Comparison of ENCODE assay signal across 10 cellular contexts in the genomic region with DNA sequence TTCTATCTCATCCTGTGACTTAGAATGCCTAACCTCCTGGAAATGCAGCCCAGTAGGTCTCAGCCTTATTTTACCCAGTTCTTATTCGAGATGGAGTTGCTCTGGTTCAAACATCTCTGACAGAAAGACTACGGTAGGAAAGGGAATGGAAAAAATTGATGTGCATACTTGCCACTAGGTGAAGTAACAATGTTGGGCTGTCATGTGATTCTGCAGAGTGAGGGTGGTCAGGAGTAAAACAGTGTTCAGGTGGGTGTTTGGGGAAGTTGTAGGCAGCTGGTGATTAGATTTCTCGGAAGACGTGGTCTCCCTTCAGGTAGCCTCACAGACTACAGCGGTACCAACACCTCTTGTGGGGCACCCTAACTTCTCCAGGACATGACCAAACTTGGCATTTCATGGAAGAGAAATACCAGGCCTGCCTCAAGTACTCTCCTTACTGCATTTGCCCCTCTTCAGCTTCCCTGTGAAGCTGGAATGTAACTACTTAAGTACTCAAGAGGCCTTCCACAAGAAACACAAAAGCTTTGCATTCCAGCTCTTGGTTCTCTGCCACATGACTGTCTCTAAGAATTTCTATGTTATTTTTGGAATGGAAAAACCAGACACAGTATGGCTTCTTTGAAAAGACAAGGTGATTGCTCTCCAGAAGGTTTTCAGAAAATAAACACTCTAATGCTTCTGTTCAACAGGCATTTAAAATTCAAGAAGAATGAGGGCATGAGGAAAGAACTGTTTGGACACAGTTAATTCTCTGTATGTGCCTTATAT. TPM values are rescaled to one million over a fixed set of nuclear protein-coding genes. Genes with fewer than 3 reads are reported as not detected.
DNase-seq lines count a peak whose midpoint lies in the region; ATAC-seq, FAIRE-seq and TF ChIP-seq lines count a peak whose summit lies in the region.
"Had no signal": no experiment of that assay in that cellular context is flagged by ENCODE, and none has a peak within 500 bp of the region (broad histone marks: within the 10 kb centered on the region; RNA-seq: fewer than 3 reads in every experiment).

No MANE protein-coding gene starts in this region.

- FAIRE-seq in GM12891 (lab: Jason Lieb, UNC) = no peak

- H2AFZ ChIP-seq in GM23248 (no peak overlapping the region), hepatocyte (no peak overlapping the region)

- H3K79me2 ChIP-seq in GM23248 (ENCODE audit: insufficient read depth) (no peaks in the 10 kb centered on the region), hepatocyte (no peaks in the 10 kb centered on the region)

- in situ Hi-C loops in GM23248 (cut with MboI) = no loop called here
- in situ Hi-C loops in astrocyte of the cerebellum (cut with HindIII; ENCODE audit: low sequenced_read_pairs) = no loop called here

- peaks cover 41% of the 10 kb centered on the region for H3K27me3 Mint-ChIP-seq in osteocyte (ENCODE audit: unreplicated experiment)

- H3K27me3 ChIP-seq in GM23248 (replicated peaks; ENCODE audit: insufficient read depth) = no peaks in the 10 kb centered on the region; the same call in 1 of the 2 replicates
- no peaks in the 10 kb centered on the region for H3K27me3 ChIP-seq in hepatocyte

- peak overlapping the region; percentile 89 for H3K27ac Mint-ChIP-seq in osteocyte (ENCODE audit: unreplicated experiment)

- H3K4me1 Mint-ChIP-seq in osteocyte (ENCODE audit: unreplicated experiment) = peaks cover 21% of the 10 kb centered on the region

- H3K4me1 ChIP-seq in GM23248 (ENCODE audit: insufficient read depth) (no peaks in the 10 kb centered on the region), hepatocyte (ENCODE audit: insufficient read depth) (no peaks in the 10 kb centered on the region)

- ATAC-seq in HG03520 (IDR thresholded peaks at IDR 0.05; ENCODE audit: unreplicated experiment) = no peak

- H3K27ac ChIP-seq in GM23248 = no peak overlapping the region
- peak overlapping the region; percentile 36 for H3K27ac ChIP-seq in hepatocyte

- no peak overlapping the region for H3K9ac ChIP-seq in GM23248

- no peak overlapping the region for H3K4me3 Mint-ChIP-seq in osteocyte (ENCODE audit: unreplicated experiment)

- H3K36me3 ChIP-seq in GM23248 (ENCODE audit: low read depth) = no peaks in the 10 kb centered on the region
- no peaks in the 10 kb centered on the region for H3K36me3 ChIP-seq in hepatocyte (replicated peaks; ENCODE audit: insufficient read depth, low read depth)

- TF ChIP-seq POLR2A in GM12891 (IDR thresholded peaks at IDR 0.05; ENCODE audit: low read depth, low read length) = no peak

- WGBS in GM23248 (ENCODE audit: low coverage in 1 of 2, low lambda C conversion rate in 2 of 2, missing lambda C conversion rate in 2 of 2), 2 experiments = 75 to 78% methylated on average over 5 of the region's 5 CpGs
- 86% methylated on average over 5 of the region's 5 CpGs for WGBS in hepatocyte (ENCODE audit: low lambda C conversion rate, missing lambda C conversion rate)

- peak; percentile 5 for TF ChIP-seq CTCF in astrocyte of the cerebellum (IDR thresholded peaks at IDR 0.05; ENCODE audit: low read depth, low read length, missing control alignments)
- peak; percentile 13 for TF ChIP-seq CTCF in hepatocyte (IDR thresholded peaks at IDR 0.05; ENCODE audit: poor library complexity)
- TF ChIP-seq CTCF in osteocyte (IDR thresholded peaks at IDR 0.05) = peak; percentile 36

- no peaks in the 10 kb centered on the region for H3K9me2 ChIP-seq in GM23248 (ENCODE audit: insufficient read depth)
- H3K9me2 ChIP-seq in hepatocyte (replicated peaks; ENCODE audit: insufficient read depth) = no peaks in the 10 kb centered on the region

- H3K9me3 Mint-ChIP-seq in osteocyte (ENCODE audit: unreplicated experiment) = no peaks in the 10 kb centered on the region

- H3K9me3 ChIP-seq in GM23248 (ENCODE audit: low read depth) (no peaks in the 10 kb centered on the region), hepatocyte (ENCODE audit: low read depth) (no peaks in the 10 kb centered on the region)

- DNase-seq in GM23248 = peak; percentile 41
- peak; percentile 99 for DNase-seq in astrocyte of the cerebellum (ENCODE audit: low read depth)
- DNase-seq in hepatocyte (ENCODE audit: low spot score) = peak; percentile 35
- DNase-seq in osteocyte (ENCODE audit: extremely low spot score, unreplicated experiment) = no peak
- DNase-seq in RPMI8226 = no peak
- no peak for DNase-seq in NCI-H1092 treated with DMSO at 0.1 percent for 48 hours (lab: John Stamatoyannopoulos, UW)
- DNase-seq in GM12891 (ENCODE audit: insufficient read length, low spot score) = no peak
- DNase-seq: aorta, NCI-H446 treated with DMSO at 0.1 percent for 48 hours had no signal

- H4K20me1 ChIP-seq in GM23248 (ENCODE audit: insufficient read depth) = no peaks in the 10 kb centered on the region
- H4K20me1 ChIP-seq in hepatocyte (ENCODE audit: insufficient read depth, poor library complexity, severe bottlenecking) = no peaks in the 10 kb centered on the region

- H3K4me2 ChIP-seq in GM23248 (ENCODE audit: unreplicated experiment) = no peak overlapping the region
- no peak overlapping the region for H3K4me2 ChIP-seq in hepatocyte

- no peak overlapping the region for H3K4me3 ChIP-seq in GM23248
- H3K4me3 ChIP-seq in astrocyte of the cerebellum (ENCODE audit: low read depth, low read length) = no peak overlapping the region
- H3K4me3 ChIP-seq in hepatocyte = no peak overlapping the region

- H3F3A ChIP-seq in GM23248 (ENCODE audit: insufficient read depth) = no peaks in the 10 kb centered on the region

- peaks cover 2% of the 10 kb centered on the region for H3K36me3 Mint-ChIP-seq in osteocyte (ENCODE audit: unreplicated experiment)

TF ChIP-seq in GM12891, 5 proteins besides CTCF, POLR2A, EP300 and RAD21:
- TF ChIP-seq TAF1 (IDR thresholded peaks at IDR 0.05; ENCODE audit: low read depth, low read length) (no peak), SPI1 (IDR thresholded peaks at IDR 0.05; ENCODE audit: low read depth, low read length) (no peak), PAX5 (IDR thresholded peaks at IDR 0.05; ENCODE audit: insufficient read depth, low read length, severe bottlenecking) (no peak), POU2F2 (IDR thresholded peaks at IDR 0.05; ENCODE audit: low read depth, low read length) (no peak), POLR2AphosphoS5 (IDR thresholded peaks at IDR 0.05; ENCODE audit: low read depth, low read length) (no peak)

RNA-seq across cellular contexts. Expression of gene ENTREP1, which starts 17.4 kb away (rescaled TPM):
- 0.25 TPM in 1 of 2 replicates, not detected in the other for total RNA-seq in GM23248 (2014; rRNA removed; shearing (Covaris generic))
- polyA plus RNA-seq in GM23248 (2016; fragmentation: Nextera tagmentation; extraction: Ambion mirVana) (not detected in 2 replicates), hepatocyte (0.94 and 4.9 TPM in 2 replicates)
- total RNA-seq in hepatocyte (2.2 and 3.4 TPM in 2 replicates), osteocyte (0.24 and 0.26 TPM in 2 replicates)
- not detected for polyA plus RNA-seq in GM12891 (2012; ENCODE audit: low read depth, missing spikeins)

Comparison
In these comparisons a context has a peak if more than half of its experiments do, and no peak if none do; other contexts are left out.
1. DNase-seq: peak in GM23248 (single experiment), astrocyte of the cerebellum (single experiment) and hepatocyte (single experiment); none in osteocyte (single experiment), RPMI8226 (single experiment), NCI-H1092 treated with DMSO at 0.1 percent for 48 hours (single experiment) and GM12891 (single experiment).
2. Peak in every context shown above with its lines, with median percentiles within 50 percentile points of each other: CTCF ChIP-seq.